ENCODE assay signal across 1 cellular context in genomic region chr16:48136547-48137360, GRCh38.
TF ChIP-seq lines count a peak whose summit lies in the region.

No MANE protein-coding gene starts in this region.

TF ChIP-seq in GM23338, 12 proteins besides CTCF, POLR2A, EP300 and RAD21 (continued from another document):
- TF ChIP-seq STAT1 (IDR thresholded peaks at IDR 0.05; ENCODE audit: unreplicated experiment): no peak
- TF ChIP-seq ZNF114 (CRISPR knock-in tag; IDR thresholded peaks at IDR 0.05): no peak
- TF ChIP-seq CREB1 (CRISPR knock-in tag; IDR thresholded peaks at IDR 0.05; ENCODE audit: low read depth): no peak
- no peak for TF ChIP-seq ZNF462 (CRISPR knock-in tag; IDR thresholded peaks at IDR 0.05)
- no peak for TF ChIP-seq ETS1 (IDR thresholded peaks at IDR 0.05)
